In genomic region chr10:69638642-69639041, GRCh38 we compare ENCODE assay signal across 15 cellular contexts. TPM values are rescaled to one million over a fixed set of nuclear protein-coding genes. Genes with fewer than 3 reads are reported as not detected.
DNase-seq lines count a peak whose midpoint lies in the region; TF ChIP-seq lines count a peak whose summit lies in the region.
"Had no signal": no experiment of that assay in that cellular context is flagged by ENCODE, and none has a peak within 500 bp of the region (broad histone marks: within the 10 kb centered on the region; RNA-seq: fewer than 3 reads in every experiment).

No MANE protein-coding gene starts in this region.

- no peak overlapping the region for H3K4me3 ChIP-seq in spleen
- H3K4me3 ChIP-seq: BLaER1, GM23248 had no signal

- no peak for TF ChIP-seq CTCF in chondrocyte (IDR thresholded peaks at IDR 0.05)
- no peak for TF ChIP-seq CTCF in spleen (IDR thresholded peaks at IDR 0.05 in 8 of 11, conservative IDR thresholded peaks at IDR 0.05 in 3 of 11)

- TF ChIP-seq POLR2A in spleen (IDR thresholded peaks at IDR 0.05), result no peak

- no peaks in the 10 kb centered on the region for H3K9me3 ChIP-seq in spleen
- H3K9me3 ChIP-seq: BLaER1, Caco-2 had no signal

- peak overlapping the region; percentile 90 for H3K27ac Mint-ChIP-seq in chondrocyte (ENCODE audit: unreplicated experiment)

- no peaks in the 10 kb centered on the region for H3K27me3 Mint-ChIP-seq in chondrocyte (ENCODE audit: low read depth)

- H3K9me3 Mint-ChIP-seq in chondrocyte (ENCODE audit: low read depth), result no peaks in the 10 kb centered on the region
- H3K9me3 Mint-ChIP-seq: CD8-positive, alpha-beta memory T cell had no signal

- H3K4me1 ChIP-seq in spleen, result peaks cover 0 to 3% (median 0%) of the 10 kb centered on the region in 6 donors
- H3K4me1 ChIP-seq: Caco-2 had no signal

- H3K27me3 ChIP-seq in spleen (replicated peaks in 1 of 7), result peaks cover 0 to 36% (median 0%) of the 10 kb centered on the region in 7 donors
- H3K27me3 ChIP-seq: BLaER1 had no signal

- intact Hi-C loops in spleen (cut with DNase I; ENCODE audit: low total_unique reads), result loop anchor here (2.0 kb wide), 1 partner anchor 124 kb away; no protein-coding TSS in a partner anchor

- no peak overlapping the region for H3K4me3 Mint-ChIP-seq in chondrocyte (ENCODE audit: unreplicated experiment)
- H3K4me3 Mint-ChIP-seq: CD8-positive, alpha-beta memory T cell had no signal

- H3K36me3 Mint-ChIP-seq in chondrocyte (ENCODE audit: low read depth), result peaks cover 4% of the 10 kb centered on the region

- WGBS in spleen, 5 donors, result 61 to 67% (median 61%) methylated on average over 8 of the region's 8 CpGs

- H3K27ac ChIP-seq in spleen, result no peak overlapping the region
- H3K27ac ChIP-seq in substantia nigra (ENCODE audit: low read depth, low read length, poor library complexity, severe bottlenecking), result no peak overlapping the region
- H3K27ac ChIP-seq: 22Rv1, BLaER1, GM23248, HL-60 had no signal

- peak; percentile 39 for DNase-seq in activated effector memory CD4-positive, alpha-beta T cell treated with anti-CD3 and anti-CD28 coated beads, Interleukin-2, amount 50 U/mL, for 16 hours
- DNase-seq in activated effector memory CD4-positive, alpha-beta T cell treated with Interleukin-2 at 50 U/mL for 16 hours, result no peak
- DNase-seq in chondrocyte (ENCODE audit: low spot score) (no peak), mesenteric fat pad (ENCODE audit: low spot score) (peak; percentile 55), spleen (peak; percentile 58), NCI-H146 (lab: John Stamatoyannopoulos, UW) (no peak), substantia nigra (lab: John Stamatoyannopoulos, UW) (no peak)
- DNase-seq in activated naive CD4-positive, alpha-beta T cell treated with Interleukin-2 at 50 U/mL for 16 hours, result no peak
- DNase-seq: GF-D8 had no signal

- no peaks in the 10 kb centered on the region for H3K36me3 ChIP-seq in spleen
- H3K36me3 ChIP-seq: BLaER1 had no signal

- peaks cover 43% of the 10 kb centered on the region for H3K4me1 Mint-ChIP-seq in chondrocyte (ENCODE audit: low read depth)

RNA-seq across cellular contexts. Expression of gene FAM241B, which starts 8.6 kb away (rescaled TPM):
- total RNA-seq in chondrocyte (5.0 to 13.7 TPM (median 9.7 TPM) in 3 replicates), mesenteric fat pad (2.6 TPM), spleen (1 to 10 TPM in 6 of 7 donors, under 1 TPM in 1; 0.77 to 2.8 (median 1.8) TPM)
- 1 to 10 TPM; 1.6 to 3.2 (median 1.7) TPM for polyA plus RNA-seq in spleen
- total RNA-seq: GM23248 had no signal

Comparison
In these comparisons a context has a peak if more than half of its experiments do, and no peak if none do; other contexts are left out.
1. DNase-seq: peak in activated effector memory CD4-positive, alpha-beta T cell treated with anti-CD3 and anti-CD28 coated beads, Interleukin-2, amount 50 U/mL, for 16 hours (single experiment), mesenteric fat pad (single experiment) and spleen (single experiment); none in activated effector memory CD4-positive, alpha-beta T cell treated with Interleukin-2 at 50 U/mL for 16 hours (single experiment), chondrocyte (single experiment), NCI-H146 (single experiment), activated naive CD4-positive, alpha-beta T cell treated with Interleukin-2 at 50 U/mL for 16 hours (single experiment) and substantia nigra (0 of 49).